1 cellular context compared by ENCODE assay signal in the genomic region with DNA sequence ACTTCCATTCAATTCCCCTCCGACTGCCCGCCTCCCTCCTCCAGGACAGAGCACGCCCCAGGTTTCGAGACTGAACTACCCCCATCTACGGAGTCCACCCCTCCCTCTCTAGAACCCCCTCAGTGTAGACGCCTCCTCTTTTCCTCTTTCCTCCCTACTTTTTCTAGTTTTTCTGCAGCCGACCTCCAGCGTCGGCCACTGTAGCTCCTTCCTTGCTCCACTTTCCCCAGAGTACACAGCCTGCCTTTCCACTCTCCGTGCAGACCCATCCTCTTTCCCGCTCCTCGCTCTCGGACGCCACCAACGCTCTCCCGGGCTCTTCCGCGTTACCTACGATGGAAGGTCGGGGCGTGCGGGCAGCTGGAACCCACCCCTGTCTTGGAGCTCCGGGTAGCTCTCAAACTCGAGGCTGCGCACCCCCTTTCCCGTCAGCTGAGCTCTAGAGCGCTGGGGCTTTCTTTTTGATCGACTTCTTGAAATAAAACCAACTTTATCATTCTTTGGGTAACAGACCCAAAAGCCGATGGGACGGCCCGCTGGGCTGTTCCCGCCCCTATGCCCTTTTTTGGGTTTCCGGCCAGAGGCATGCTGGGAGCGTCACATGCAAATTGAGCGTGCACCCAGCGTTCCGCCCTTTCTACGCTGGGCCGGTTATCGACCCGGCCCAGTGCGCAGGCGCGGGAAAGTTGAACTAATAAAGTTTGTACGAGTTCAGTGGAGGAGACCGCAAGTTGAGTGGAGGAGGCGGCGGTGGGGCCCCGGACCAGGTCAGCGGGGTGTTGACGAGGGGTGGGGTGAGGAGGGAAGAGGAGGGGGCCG.
A peak's percentile ranks its signal among the peaks of the same experiment; 100 is the strongest.
TF ChIP-seq lines count a peak whose summit lies in the region.

A gene with protein sequence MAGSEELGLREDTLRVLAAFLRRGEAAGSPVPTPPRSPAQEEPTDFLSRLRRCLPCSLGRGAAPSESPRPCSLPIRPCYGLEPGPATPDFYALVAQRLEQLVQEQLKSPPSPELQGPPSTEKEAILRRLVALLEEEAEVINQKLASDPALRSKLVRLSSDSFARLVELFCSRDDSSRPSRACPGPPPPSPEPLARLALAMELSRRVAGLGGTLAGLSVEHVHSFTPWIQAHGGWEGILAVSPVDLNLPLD (plus strand): TSS at position 633 of the 819 bp plus-strand sequence. CDS start 760 bp downstream, outside the sequence.
A gene with protein sequence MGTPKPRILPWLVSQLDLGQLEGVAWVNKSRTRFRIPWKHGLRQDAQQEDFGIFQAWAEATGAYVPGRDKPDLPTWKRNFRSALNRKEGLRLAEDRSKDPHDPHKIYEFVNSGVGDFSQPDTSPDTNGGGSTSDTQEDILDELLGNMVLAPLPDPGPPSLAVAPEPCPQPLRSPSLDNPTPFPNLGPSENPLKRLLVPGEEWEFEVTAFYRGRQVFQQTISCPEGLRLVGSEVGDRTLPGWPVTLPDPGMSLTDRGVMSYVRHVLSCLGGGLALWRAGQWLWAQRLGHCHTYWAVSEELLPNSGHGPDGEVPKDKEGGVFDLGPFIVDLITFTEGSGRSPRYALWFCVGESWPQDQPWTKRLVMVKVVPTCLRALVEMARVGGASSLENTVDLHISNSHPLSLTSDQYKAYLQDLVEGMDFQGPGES (minus strand): TSS at position 557 of the 819 bp plus-strand sequence. CDS start 1,019 bp downstream, outside the sequence.

TF ChIP-seq in HepG2, 621 proteins besides CTCF, POLR2A, EP300 and RAD21 (continued from another document and continues in another):
- TF ChIP-seq PATZ1 (CRISPR knock-in tag; IDR thresholded peaks at IDR 0.05) (no peak), SMAD1 (CRISPR knock-in tag; IDR thresholded peaks at IDR 0.05; ENCODE audit: borderline replicate concordance, low read depth) (no peak), ZNF546 (CRISPR knock-in tag; conservative IDR thresholded peaks at IDR 0.05) (0 out of 2 replicates have a peak, but pooled peaks have one; percentile 36), NFIB (CRISPR knock-in tag; IDR thresholded peaks at IDR 0.05; ENCODE audit: borderline replicate concordance) (no peak), ARID4A (CRISPR knock-in tag; IDR thresholded peaks at IDR 0.05; ENCODE audit: borderline replicate concordance) (peak; percentile 84), ZNF768 (CRISPR knock-in tag; IDR thresholded peaks at IDR 0.05) (no peak), SATB2 (CRISPR knock-in tag; IDR thresholded peaks at IDR 0.05) (no peak), MNT (IDR thresholded peaks at IDR 0.05) (0 out of 2 replicates have a peak, but pooled peaks have one; percentile 11), PCBP1 (IDR thresholded peaks at IDR 0.05; ENCODE audit: borderline replicate concordance, low read depth, low read length) (peak; percentile 59; the same call in 1 of the 2 replicates), NR2F2 (IDR thresholded peaks at IDR 0.05; ENCODE audit: borderline replicate concordance, low read depth) (no peak), POLR2AphosphoS5 (IDR thresholded peaks at IDR 0.05; ENCODE audit: low read depth, low read length) (peak; percentile 76), ZNF143 (CRISPR knock-in tag; IDR thresholded peaks at IDR 0.05) (peak; percentile 90), SAP130 (CRISPR knock-in tag; IDR thresholded peaks at IDR 0.05; ENCODE audit: low read depth) (peak; percentile 86)
- TF ChIP-seq, protein P1, sequence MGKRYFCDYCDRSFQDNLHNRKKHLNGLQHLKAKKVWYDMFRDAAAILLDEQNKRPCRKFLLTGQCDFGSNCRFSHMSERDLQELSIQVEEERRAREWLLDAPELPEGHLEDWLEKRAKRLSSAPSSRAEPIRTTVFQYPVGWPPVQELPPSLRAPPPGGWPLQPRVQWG (CRISPR knock-in tag; IDR thresholded peaks at IDR 0.05; ENCODE audit: borderline replicate concordance, low read depth): no peak
- TF ChIP-seq, protein P2, sequence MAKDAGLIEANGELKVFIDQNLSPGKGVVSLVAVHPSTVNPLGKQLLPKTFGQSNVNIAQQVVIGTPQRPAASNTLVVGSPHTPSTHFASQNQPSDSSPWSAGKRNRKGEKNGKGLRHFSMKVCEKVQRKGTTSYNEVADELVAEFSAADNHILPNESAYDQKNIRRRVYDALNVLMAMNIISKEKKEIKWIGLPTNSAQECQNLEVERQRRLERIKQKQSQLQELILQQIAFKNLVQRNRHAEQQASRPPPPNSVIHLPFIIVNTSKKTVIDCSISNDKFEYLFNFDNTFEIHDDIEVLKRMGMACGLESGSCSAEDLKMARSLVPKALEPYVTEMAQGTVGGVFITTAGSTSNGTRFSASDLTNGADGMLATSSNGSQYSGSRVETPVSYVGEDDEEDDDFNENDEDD (CRISPR knock-in tag; IDR thresholded peaks at IDR 0.05; ENCODE audit: borderline replicate concordance): peak; percentile 90
- TF ChIP-seq, protein P3, sequence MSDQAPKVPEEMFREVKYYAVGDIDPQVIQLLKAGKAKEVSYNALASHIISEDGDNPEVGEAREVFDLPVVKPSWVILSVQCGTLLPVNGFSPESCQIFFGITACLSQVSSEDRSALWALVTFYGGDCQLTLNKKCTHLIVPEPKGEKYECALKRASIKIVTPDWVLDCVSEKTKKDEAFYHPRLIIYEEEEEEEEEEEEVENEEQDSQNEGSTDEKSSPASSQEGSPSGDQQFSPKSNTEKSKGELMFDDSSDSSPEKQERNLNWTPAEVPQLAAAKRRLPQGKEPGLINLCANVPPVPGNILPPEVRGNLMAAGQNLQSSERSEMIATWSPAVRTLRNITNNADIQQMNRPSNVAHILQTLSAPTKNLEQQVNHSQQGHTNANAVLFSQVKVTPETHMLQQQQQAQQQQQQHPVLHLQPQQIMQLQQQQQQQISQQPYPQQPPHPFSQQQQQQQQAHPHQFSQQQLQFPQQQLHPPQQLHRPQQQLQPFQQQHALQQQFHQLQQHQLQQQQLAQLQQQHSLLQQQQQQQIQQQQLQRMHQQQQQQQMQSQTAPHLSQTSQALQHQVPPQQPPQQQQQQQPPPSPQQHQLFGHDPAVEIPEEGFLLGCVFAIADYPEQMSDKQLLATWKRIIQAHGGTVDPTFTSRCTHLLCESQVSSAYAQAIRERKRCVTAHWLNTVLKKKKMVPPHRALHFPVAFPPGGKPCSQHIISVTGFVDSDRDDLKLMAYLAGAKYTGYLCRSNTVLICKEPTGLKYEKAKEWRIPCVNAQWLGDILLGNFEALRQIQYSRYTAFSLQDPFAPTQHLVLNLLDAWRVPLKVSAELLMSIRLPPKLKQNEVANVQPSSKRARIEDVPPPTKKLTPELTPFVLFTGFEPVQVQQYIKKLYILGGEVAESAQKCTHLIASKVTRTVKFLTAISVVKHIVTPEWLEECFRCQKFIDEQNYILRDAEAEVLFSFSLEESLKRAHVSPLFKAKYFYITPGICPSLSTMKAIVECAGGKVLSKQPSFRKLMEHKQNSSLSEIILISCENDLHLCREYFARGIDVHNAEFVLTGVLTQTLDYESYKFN (CRISPR knock-in tag; conservative IDR thresholded peaks at IDR 0.05): peak; percentile 42
- TF ChIP-seq, protein P4, sequence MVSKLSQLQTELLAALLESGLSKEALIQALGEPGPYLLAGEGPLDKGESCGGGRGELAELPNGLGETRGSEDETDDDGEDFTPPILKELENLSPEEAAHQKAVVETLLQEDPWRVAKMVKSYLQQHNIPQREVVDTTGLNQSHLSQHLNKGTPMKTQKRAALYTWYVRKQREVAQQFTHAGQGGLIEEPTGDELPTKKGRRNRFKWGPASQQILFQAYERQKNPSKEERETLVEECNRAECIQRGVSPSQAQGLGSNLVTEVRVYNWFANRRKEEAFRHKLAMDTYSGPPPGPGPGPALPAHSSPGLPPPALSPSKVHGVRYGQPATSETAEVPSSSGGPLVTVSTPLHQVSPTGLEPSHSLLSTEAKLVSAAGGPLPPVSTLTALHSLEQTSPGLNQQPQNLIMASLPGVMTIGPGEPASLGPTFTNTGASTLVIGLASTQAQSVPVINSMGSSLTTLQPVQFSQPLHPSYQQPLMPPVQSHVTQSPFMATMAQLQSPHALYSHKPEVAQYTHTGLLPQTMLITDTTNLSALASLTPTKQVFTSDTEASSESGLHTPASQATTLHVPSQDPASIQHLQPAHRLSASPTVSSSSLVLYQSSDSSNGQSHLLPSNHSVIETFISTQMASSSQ (IDR thresholded peaks at IDR 0.05; ENCODE audit: low read depth): no peak
- TF ChIP-seq, protein P4 (CRISPR knock-in tag; IDR thresholded peaks at IDR 0.05; ENCODE audit: borderline replicate concordance): peak; percentile 39; the same call in 1 of the 2 replicates
- TF ChIP-seq, protein P5, sequence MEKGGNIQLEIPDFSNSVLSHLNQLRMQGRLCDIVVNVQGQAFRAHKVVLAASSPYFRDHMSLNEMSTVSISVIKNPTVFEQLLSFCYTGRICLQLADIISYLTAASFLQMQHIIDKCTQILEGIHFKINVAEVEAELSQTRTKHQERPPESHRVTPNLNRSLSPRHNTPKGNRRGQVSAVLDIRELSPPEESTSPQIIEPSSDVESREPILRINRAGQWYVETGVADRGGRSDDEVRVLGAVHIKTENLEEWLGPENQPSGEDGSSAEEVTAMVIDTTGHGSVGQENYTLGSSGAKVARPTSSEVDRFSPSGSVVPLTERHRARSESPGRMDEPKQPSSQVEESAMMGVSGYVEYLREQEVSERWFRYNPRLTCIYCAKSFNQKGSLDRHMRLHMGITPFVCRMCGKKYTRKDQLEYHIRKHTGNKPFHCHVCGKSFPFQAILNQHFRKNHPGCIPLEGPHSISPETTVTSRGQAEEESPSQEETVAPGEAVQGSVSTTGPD (CRISPR knock-in tag; IDR thresholded peaks at IDR 0.05): 0 out of 2 replicates have a peak, but pooled peaks have one; percentile 37
